8 cellular contexts compared by ENCODE assay signal in genomic region chr19:2456301-2456570, GRCh38. TPM values are rescaled to one million over a fixed set of nuclear protein-coding genes. Genes with fewer than 3 reads are reported as not detected.
DNase-seq lines count a peak whose midpoint lies in the region; ATAC-seq, FAIRE-seq and TF ChIP-seq lines count a peak whose summit lies in the region.

No MANE protein-coding gene starts in this region.

- no peak for FAIRE-seq in bronchial epithelial cell (lab: Jason Lieb, UNC)

- H3K36me3 ChIP-seq in bronchial epithelial cell (ENCODE audit: control insufficient read depth, insufficient read depth, low read length) = no peaks in the 10 kb centered on the region
- H3K36me3 ChIP-seq in mucosa of rectum (ENCODE audit: control insufficient read depth in 2 of 2, insufficient read depth in 2 of 2, low read length in 2 of 2) = no peaks in the 10 kb centered on the region

- in situ Hi-C loops in ACHN (cut with HindIII; ENCODE audit: low pct_ligation_motif_present, low pct_unique_long_range_greater_than_20kb, low sequenced_read_pairs) = no loop called here

- H3K9me3 ChIP-seq in mucosa of rectum (ENCODE audit: control insufficient read depth in 2 of 2, low read length in 2 of 2) = no peaks in the 10 kb centered on the region

- H3K9ac ChIP-seq in mucosa of rectum (ENCODE audit: low read depth in 1 of 2, low read length in 2 of 2) = peak overlapping the region; percentile 63 to 78

- peaks cover 7 to 11% of the 10 kb centered on the region in 2 donors for H3K4me1 ChIP-seq in mucosa of rectum (ENCODE audit: control insufficient read depth in 2 of 2, insufficient read depth in 2 of 2, low read length in 2 of 2)

- H3K4me3 ChIP-seq in GM12864 (ENCODE audit: low read depth, low read length) (peak overlapping the region; percentile 83), bronchial epithelial cell (ENCODE audit: low read depth, low read length) (peak overlapping the region; percentile 66), mucosa of rectum (ENCODE audit: low read length in 2 of 2) (peak overlapping the region; percentile 76 to 79)

- TF ChIP-seq CTCF in GM12864 (IDR thresholded peaks at IDR 0.05; ENCODE audit: low read depth, low read length, missing control alignments) (no peak), bronchial epithelial cell (IDR thresholded peaks at IDR 0.05; ENCODE audit: insufficient read depth, low read length, severe bottlenecking) (no peak)

- no peak overlapping the region for H3K27ac ChIP-seq in mucosa of rectum (ENCODE audit: low read depth in 2 of 2, low read length in 2 of 2)

- ATAC-seq in HG03280 (IDR thresholded peaks at IDR 0.05; ENCODE audit: unreplicated experiment) = peak; percentile 17

- H3K27me3 ChIP-seq in bronchial epithelial cell (ENCODE audit: control insufficient read depth, insufficient read depth, low read length) = no peaks in the 10 kb centered on the region
- H3K27me3 ChIP-seq in mucosa of rectum (ENCODE audit: control insufficient read depth in 2 of 2, insufficient read depth in 2 of 2, low read length in 2 of 2) = no peaks in the 10 kb centered on the region

- no peak for DNase-seq in GM12864 (ENCODE audit: low read depth)
- no peak for DNase-seq in bronchial epithelial cell (ENCODE audit: low read depth)
- no peak for DNase-seq in cortex of kidney (lab: John Stamatoyannopoulos, UW)
- no peak for DNase-seq in NCI-H510A treated with DMSO at 0.1 percent for 48 hours (lab: John Stamatoyannopoulos, UW)
- no peak for DNase-seq in DMS 273 treated with DMSO at 0.1 percent for 48 hours (lab: John Stamatoyannopoulos, UW)
- no peak for DNase-seq in ACHN

RNA-seq across cellular contexts. Expression of gene LMNB2, which starts 0.5 kb away (rescaled TPM):
- 54.0 and 74.5 TPM in 2 replicates for total RNA-seq in bronchial epithelial cell

RNA-seq across cellular contexts. Expression of gene GADD45B, which starts 19.7 kb away (rescaled TPM):
- total RNA-seq in bronchial epithelial cell = 25.8 and 26.1 TPM in 2 replicates

RNA-seq across cellular contexts. Expression of gene TIMM13, which starts 28.9 kb away (rescaled TPM):
- 39.5 and 44.9 TPM in 2 replicates for total RNA-seq in bronchial epithelial cell
